In genomic region chrX:69538321-69538876, GRCh38 we compare ENCODE assay signal across 8 cellular contexts. TPM values are rescaled to one million over a fixed set of nuclear protein-coding genes. Genes with fewer than 3 reads are reported as not detected.
A peak's percentile ranks its signal among the peaks of the same experiment; 100 is the strongest.
DNase-seq lines count a peak whose midpoint lies in the region; ATAC-seq and TF ChIP-seq lines count a peak whose summit lies in the region.

No MANE protein-coding gene starts in this region.

- DNase-seq in ACHN (peak; percentile 40), SK-N-SH (peak; percentile 44), heart left ventricle (peak; percentile 66 to 84 (median 75)), psoas muscle (peak; percentile 78 to 90), ureter (ENCODE audit: low spot score) (peak; percentile 75)
- peak; percentile 65 for DNase-seq in activated naive CD8-positive, alpha-beta T cell treated with anti-CD3 and anti-CD28 coated beads for 36 hours

- H3K4me1 Mint-ChIP-seq in activated naive CD8-positive, alpha-beta T cell treated with anti-CD3 and anti-CD28 coated beads for 36 hours: peaks cover 8% of the 10 kb centered on the region

- intact Hi-C loops in heart left ventricle (cut with DNase I): loop anchor here (1.0 to 10.0 kb wide), 13 partner anchors 46 to 560 kb away; partner anchors contain the start of gene EDA (in 5 of the 10)
- intact Hi-C loops in psoas muscle (cut with DNase I): loop anchor here (1.0 to 10.0 kb wide), 5 partner anchors 79 to 559 kb away; partner anchors contain the start of gene EDA (in 1 of the 2)

- TF ChIP-seq CTCF in SK-N-SH (IDR thresholded peaks at IDR 0.05) (peak; percentile 54), heart left ventricle (IDR thresholded peaks at IDR 0.05) (peak; percentile 64 to 80 (median 73)), psoas muscle (IDR thresholded peaks at IDR 0.05) (peak; percentile 79)

- H3K79me2 ChIP-seq in SK-N-SH (ENCODE audit: insufficient read depth): no peaks in the 10 kb centered on the region

- H3K27me3 ChIP-seq in SK-N-SH (ENCODE audit: insufficient read depth) (peaks cover 9% of the 10 kb centered on the region; the same call in 1 of the 2 replicates), heart left ventricle (peaks cover 0 to 21% (median 0%) of the 10 kb centered on the region in 9 donors), psoas muscle (ENCODE audit: insufficient read depth in 3 of 3, low read length in 2 of 3) (peaks cover 0 to 30% (median 0%) of the 10 kb centered on the region in 3 donors)

- no peaks in the 10 kb centered on the region for H3K9me3 ChIP-seq in SK-N-SH
- H3K9me3 ChIP-seq in heart left ventricle: no peaks in the 10 kb centered on the region
- no peaks in the 10 kb centered on the region for H3K9me3 ChIP-seq in psoas muscle

- H3K36me3 ChIP-seq in SK-N-SH (replicated peaks in 1 of 2; ENCODE audit: control insufficient read depth in 1 of 2, insufficient read depth in 2 of 2, low read length in 1 of 2): no peaks in the 10 kb centered on the region
- no peaks in the 10 kb centered on the region for H3K36me3 ChIP-seq in heart left ventricle
- H3K36me3 ChIP-seq in psoas muscle (ENCODE audit: insufficient read depth in 1 of 2, low read depth in 1 of 2): no peaks in the 10 kb centered on the region

- H3K27me3 Mint-ChIP-seq in activated naive CD8-positive, alpha-beta T cell treated with anti-CD3 and anti-CD28 coated beads for 36 hours: peaks cover 11% of the 10 kb centered on the region

- no peak overlapping the region for H3K4me3 ChIP-seq in SK-N-SH (ENCODE audit: low read depth in 2 of 2, low read length in 1 of 2)
- peak overlapping the region in 11 of 12 donors; percentile 17 to 61 (median 51) for H3K4me3 ChIP-seq in heart left ventricle
- peak overlapping the region; percentile 66 for H3K4me3 ChIP-seq in psoas muscle

- in situ Hi-C loops in ACHN (cut with HindIII; ENCODE audit: low pct_ligation_motif_present, low pct_unique_long_range_greater_than_20kb, low sequenced_read_pairs): no loop called here

- no peaks in the 10 kb centered on the region for H4K20me1 ChIP-seq in SK-N-SH (ENCODE audit: insufficient read depth)

- H3K4me1 ChIP-seq in SK-N-SH (ENCODE audit: control insufficient read depth in 1 of 2, insufficient read depth in 2 of 2, low read depth in 1 of 2, low read length in 1 of 2) (no peaks in the 10 kb centered on the region; a peak in 1 of 4 replicates), heart left ventricle (peaks cover 0 to 9% (median 0%) of the 10 kb centered on the region in 12 donors), psoas muscle (no peaks in the 10 kb centered on the region)

- H3K27ac ChIP-seq in SK-N-SH (ENCODE audit: low read depth in 2 of 2, low read length in 1 of 2) (no peak overlapping the region), heart left ventricle (peak overlapping the region in 2 of 12 donors; percentile 38 to 70), psoas muscle (no peak overlapping the region)

- POLR2A ChIA-PET in SK-N-SH (lab: Yijun Ruan, JAX): no interaction called here

- TF ChIP-seq POLR2A in heart left ventricle (IDR thresholded peaks at IDR 0.05): no peak

- H3K4me3 Mint-ChIP-seq in activated naive CD8-positive, alpha-beta T cell treated with anti-CD3 and anti-CD28 coated beads for 36 hours: peak overlapping the region; percentile 32

- no peak for TF ChIP-seq EP300 in SK-N-SH (IDR thresholded peaks at IDR 0.05; ENCODE audit: borderline replicate concordance in 1 of 2, low read depth in 1 of 2, low read length in 1 of 2)

- H3K36me3 Mint-ChIP-seq in activated naive CD8-positive, alpha-beta T cell treated with anti-CD3 and anti-CD28 coated beads for 36 hours: no peaks in the 10 kb centered on the region

- H3F3A ChIP-seq in SK-N-SH (replicated peaks; ENCODE audit: insufficient read depth): no peaks in the 10 kb centered on the region

- no peaks in the 10 kb centered on the region for H3K9me2 ChIP-seq in SK-N-SH

- WGBS in SK-N-SH (ENCODE audit: low lambda C conversion rate): 51% methylated on average over 21 of the region's 45 CpGs
- 3 to 23% (median 13%) methylated on average over 42 to 45 of the region's 45 CpGs for WGBS in heart left ventricle, 4 donors
- 0 to 21% (median 1%) methylated on average over 22 to 45 of the region's 45 CpGs for WGBS in psoas muscle, 3 donors

- TF ChIP-seq RAD21 in SK-N-SH (IDR thresholded peaks at IDR 0.05; ENCODE audit: low read length): peak; percentile 30

- no peak overlapping the region for H3K9ac ChIP-seq in SK-N-SH

- H3K27ac Mint-ChIP-seq in activated naive CD8-positive, alpha-beta T cell treated with anti-CD3 and anti-CD28 coated beads for 36 hours: no peak overlapping the region

- ATAC-seq in GM18867 (IDR thresholded peaks at IDR 0.05; ENCODE audit: unreplicated experiment) (peak; percentile 86), HG03354 (IDR thresholded peaks at IDR 0.05; ENCODE audit: poor library complexity, severe bottlenecking, unreplicated experiment) (peak; percentile 87), heart left ventricle (peak; percentile 87 to 98 (median 95)), psoas muscle (peak; percentile 91 to 99 (median 94))

- no peak overlapping the region for H3K4me2 ChIP-seq in SK-N-SH

- CTCF ChIA-PET in SK-N-SH (lab: Yijun Ruan, JAX): interaction anchor here (0.7 to 1.0 kb wide), 3 partner anchors 9 to 80 kb away, joined by 3 to 4 read pairs (median 3); no protein-coding TSS in a partner anchor

- H2AFZ ChIP-seq in SK-N-SH (ENCODE audit: low read depth): no peak overlapping the region

- H3K9me3 Mint-ChIP-seq in activated naive CD8-positive, alpha-beta T cell treated with anti-CD3 and anti-CD28 coated beads for 36 hours: no peaks in the 10 kb centered on the region

TF ChIP-seq in SK-N-SH, 30 proteins besides CTCF, POLR2A, EP300 and RAD21 (continues in another document):
- TF ChIP-seq USF1 (IDR thresholded peaks at IDR 0.05; ENCODE audit: borderline replicate concordance, low read depth) (no peak), USF2 (IDR thresholded peaks at IDR 0.05; ENCODE audit: borderline replicate concordance, low read depth, low read length) (no peak), YY1 (IDR thresholded peaks at IDR 0.05; ENCODE audit: low read depth) (no peak), SMC3 (IDR thresholded peaks at IDR 0.05; ENCODE audit: low read depth, low read length) (no peak), MEF2A (IDR thresholded peaks at IDR 0.05; ENCODE audit: borderline replicate concordance, low read depth) (no peak), CHD2 (IDR thresholded peaks at IDR 0.05; ENCODE audit: low read length, partially characterized antibody) (no peak), IRF3 (IDR thresholded peaks at IDR 0.05; ENCODE audit: low read depth, low read length) (no peak), FOXJ3 (CRISPR knock-in tag; IDR thresholded peaks at IDR 0.05) (no peak), FOXM1 (IDR thresholded peaks at IDR 0.05; ENCODE audit: low read depth) (no peak), JUND (IDR thresholded peaks at IDR 0.05) (no peak), RFX5 (IDR thresholded peaks at IDR 0.05; ENCODE audit: low read length) (no peak), TCF12 (IDR thresholded peaks at IDR 0.05) (no peak), FOSL2 (IDR thresholded peaks at IDR 0.05; ENCODE audit: borderline replicate concordance, low read depth) (no peak), ZBTB33 (IDR thresholded peaks at IDR 0.05; ENCODE audit: borderline replicate concordance, low read depth) (no peak), GATA2 (CRISPR knock-in tag; IDR thresholded peaks at IDR 0.05) (no peak)

RNA-seq across cellular contexts. Expression of gene NALF2, which starts 34.3 kb away (rescaled TPM):
- 0.02 and 0.06 TPM in 2 replicates for polyA plus RNA-seq in SK-N-SH (2012; rRNA removed)
- 0.03 and 0.05 TPM in 2 replicates for polyA plus RNA-seq in SK-N-SH (2012; cell fraction: cytosol; rRNA removed)
- polyA plus RNA-seq in SK-N-SH (2012; cell fraction: nucleus; rRNA removed): not detected in 2 replicates
- under 1 TPM; 0.19 to 0.26 TPM for total RNA-seq in activated naive CD8-positive, alpha-beta T cell treated with anti-CD3 and anti-CD28 coated beads for 36 hours
- 10 to 100 TPM in 6 of 9 donors, 1 to 10 TPM in 3; 6.0 to 60.5 (median 18.0) TPM for total RNA-seq in heart left ventricle
- polyA plus RNA-seq in heart left ventricle: 10 to 100 TPM in 1 of 2 donors, 1 to 10 TPM in 1; 1.5 to 41.6 TPM
- total RNA-seq in psoas muscle: under 1 TPM in 3 of 4 donors, not detected in 1; 0.09 to 0.14 (median 0.11) TPM
- under 1 TPM; 0.17 to 0.26 (median 0.17) TPM for polyA plus RNA-seq in psoas muscle
- 2.0 TPM for total RNA-seq in ureter

Comparison
In these comparisons a context has a peak if more than half of its experiments do, and no peak if none do; other contexts are left out.
1. H3K4me3 ChIP-seq: peak in heart left ventricle (11 of 12) and psoas muscle (single experiment); none in SK-N-SH (0 of 2).
2. Peak in every context shown above with its lines, with median percentiles within 50 percentile points of each other: DNase-seq, ATAC-seq and CTCF ChIP-seq.